ENCODE assay signal across 26 cellular contexts in the genomic region with DNA sequence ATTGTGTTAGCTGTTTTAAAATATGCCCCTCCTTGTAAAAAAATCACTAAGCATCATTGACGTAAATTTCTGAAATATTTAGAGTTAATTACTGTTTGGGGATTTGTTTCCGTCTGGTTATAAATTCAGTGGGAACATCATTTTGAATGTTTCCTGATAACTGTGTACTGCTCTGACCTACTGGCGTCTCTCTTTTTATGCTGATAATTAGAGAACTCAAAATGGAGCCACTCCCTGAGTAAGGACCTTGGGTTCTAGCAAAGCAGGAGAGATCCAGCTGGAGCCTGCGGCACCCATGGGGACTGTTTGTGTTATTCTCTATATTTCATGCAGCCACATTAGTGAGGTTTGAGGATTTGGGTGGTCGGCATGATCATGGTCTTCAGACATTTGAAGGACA.
DNase-seq lines count a peak whose midpoint lies in the region; ATAC-seq and TF ChIP-seq lines count a peak whose summit lies in the region.
"Had no signal": no experiment of that assay in that cellular context is flagged by ENCODE, and none has a peak within 500 bp of the region (broad histone marks: within the 10 kb centered on the region; RNA-seq: fewer than 3 reads in every experiment).

No MANE protein-coding gene starts in this region.

- no peak overlapping the region for H3K4me3 Mint-ChIP-seq in nephron
- H3K4me3 Mint-ChIP-seq: CD14-positive monocyte; CD8-positive, alpha-beta memory T cell had no signal

- H3K27ac ChIP-seq in SU-DHL-6 (ENCODE audit: low read depth, low read length): peak overlapping the region; percentile 41
- H3K27ac ChIP-seq: Peyer's patch, SJCRH30 had no signal

- 0 out of 2 replicates have a peak overlapping the region, but pooled peaks have one; percentile 14 for H3K9ac ChIP-seq in SU-DHL-6 (ENCODE audit: low read length)

- H3K27me3 ChIP-seq in SU-DHL-6 (ENCODE audit: low read length): no peaks in the 10 kb centered on the region
- H3K27me3 ChIP-seq: BE2C, Peyer's patch, SJCRH30 had no signal

- H3K27me3 Mint-ChIP-seq in nephron (ENCODE audit: low read depth): no peaks in the 10 kb centered on the region
- H3K27me3 Mint-ChIP-seq: CD8-positive, alpha-beta memory T cell had no signal

- no peak overlapping the region for H3K4me3 ChIP-seq in SU-DHL-6 (ENCODE audit: insufficient read depth, low read length, poor library complexity, severe bottlenecking)
- H3K4me3 ChIP-seq: Peyer's patch, SJCRH30 had no signal

- peak overlapping the region in 2 of 3 experiments; percentile 1 to 2 for H3K27ac Mint-ChIP-seq in nephron
- H3K27ac Mint-ChIP-seq: CD14-positive monocyte had no signal

- peaks cover 2% of the 10 kb centered on the region; the same call in 1 of the 2 replicates for H3K36me3 ChIP-seq in SU-DHL-6 (ENCODE audit: low read length)
- H3K36me3 ChIP-seq: BE2C, Peyer's patch, SJCRH30 had no signal

- intact Hi-C loops in Right ventricle myocardium inferior (cut with DNase I) (no loop called here), Right ventricle myocardium superior (cut with DNase I) (no loop called here)

- ATAC-seq in Right ventricle myocardium inferior: peak; percentile 40
- no peak for ATAC-seq in Right ventricle myocardium superior (ENCODE audit: poor library complexity)
- ATAC-seq: HepG2, SK-N-SH treated with all-trans-retinoic acid at 6 μM for 48 hours had no signal

- no peak overlapping the region for H2AFZ ChIP-seq in SU-DHL-6 (ENCODE audit: low read depth, low read length, severe bottlenecking)

- H3K79me2 ChIP-seq in SU-DHL-6 (ENCODE audit: insufficient read depth, low read length): peaks cover 16% of the 10 kb centered on the region; the same call in 1 of the 2 replicates

- no peaks in the 10 kb centered on the region for H3K9me3 ChIP-seq in SU-DHL-6 (ENCODE audit: insufficient read depth, low read length)
- H3K9me3 ChIP-seq: BE2C, Peyer's patch, SJCRH30 had no signal

- H3K4me1 Mint-ChIP-seq in nephron: peaks cover 67% of the 10 kb centered on the region
- H3K4me1 Mint-ChIP-seq: CD14-positive monocyte had no signal

- H3K9me2 ChIP-seq in SU-DHL-6 (replicated peaks; ENCODE audit: insufficient read depth, low read length): no peaks in the 10 kb centered on the region

- no peaks in the 10 kb centered on the region for H4K20me1 ChIP-seq in SU-DHL-6 (ENCODE audit: low read depth, low read length)

- no peaks in the 10 kb centered on the region for H3K9me3 Mint-ChIP-seq in nephron
- H3K9me3 Mint-ChIP-seq: CD8-positive, alpha-beta memory T cell had no signal

- peaks cover 16% of the 10 kb centered on the region for H3F3A ChIP-seq in SU-DHL-6 (ENCODE audit: insufficient read depth)

- H3K4me2 ChIP-seq in SU-DHL-6 (ENCODE audit: low read depth, low read length, poor library complexity, severe bottlenecking): no peak overlapping the region

- DNase-seq in Right ventricle myocardium inferior (ENCODE audit: missing footprints): no peak
- DNase-seq in Right ventricle myocardium superior: no peak
- no peak for DNase-seq in KG1 (lab: John Stamatoyannopoulos, UW)
- DNase-seq in NCI-H1694 treated with DMSO at 0.1 percent for 48 hours (lab: John Stamatoyannopoulos, UW): no peak
- no peak for DNase-seq in COLO668 (lab: John Stamatoyannopoulos, UW; ENCODE audit: unreplicated experiment)
- DNase-seq: 8988T; ACHN; BE2C; Calu3; CD8-positive, alpha-beta memory T cell; DMS79 treated with DMSO at 0.1 percent for 48 hours; GF-D8; H7; NCI-H1105 treated with DMSO at 0.1 percent for 48 hours; NCI-H146; NCI-H2029; NCI-H226; NCI-H510A; OCI-M1; Peyer's patch; SJCRH30 had no signal

- TF ChIP-seq CTCF in SU-DHL-6 (IDR thresholded peaks at IDR 0.05; ENCODE audit: insufficient read depth, low read length, poor library complexity, severe bottlenecking) (no peak), nephron (IDR thresholded peaks at IDR 0.05; ENCODE audit: unreplicated experiment in 3 of 3) (no peak)

- peaks cover 13% of the 10 kb centered on the region for H3K36me3 Mint-ChIP-seq in nephron (ENCODE audit: low read depth)
- H3K36me3 Mint-ChIP-seq: CD14-positive monocyte had no signal
